In genomic region chr6:169487579-169488205, GRCh38 we compare ENCODE assay signal across 13 cellular contexts.
DNase-seq lines count a peak whose midpoint lies in the region; ATAC-seq, FAIRE-seq and TF ChIP-seq lines count a peak whose summit lies in the region.
"Had no signal": no experiment of that assay in that cellular context is flagged by ENCODE, and none has a peak within 500 bp of the region (broad histone marks: within the 10 kb centered on the region; RNA-seq: fewer than 3 reads in every experiment).

No MANE protein-coding gene starts in this region.

- no peak overlapping the region for H3K23ac ChIP-seq in H1 (ENCODE audit: insufficient read length)

- TF ChIP-seq EP300 in H1 (IDR thresholded peaks at IDR 0.05; ENCODE audit: borderline replicate concordance in 1 of 2, low read depth in 2 of 2, low read length in 2 of 2): no peak

- no peak overlapping the region for H4K91ac ChIP-seq in H1 (replicated peaks; ENCODE audit: insufficient read length, low read length)

- H3K36me3 ChIP-seq in H1 (ENCODE audit: control insufficient read depth in 2 of 4, insufficient read depth in 4 of 4, low read length in 3 of 4): no peaks in the 10 kb centered on the region; a peak in 1 of 8 replicates
- no peaks in the 10 kb centered on the region for H3K36me3 ChIP-seq in lower lobe of right lung

- TF ChIP-seq CTCF in AG09319 (IDR thresholded peaks at IDR 0.05; ENCODE audit: low read depth, low read length) (peak; percentile 24), H1 (IDR thresholded peaks at IDR 0.05; ENCODE audit: control extremely low read depth in 1 of 3, insufficient read depth in 1 of 3, low read depth in 1 of 3, low read length in 3 of 3) (no peak), lower lobe of right lung (IDR thresholded peaks at IDR 0.05) (peak; percentile 12)

- H3K4me1 ChIP-seq in H1 (replicated peaks in 1 of 4; ENCODE audit: control insufficient read depth in 3 of 4, insufficient read depth in 4 of 4, low read length in 3 of 4) (no peaks in the 10 kb centered on the region), lower lobe of right lung (peaks cover 9% of the 10 kb centered on the region)
- H3K4me1 ChIP-seq: Caco-2 had no signal

- FAIRE-seq in H1 (lab: Jason Lieb, UNC): no peak

- H3K18ac ChIP-seq in H1 (ENCODE audit: extremely low read depth, low read length): no peak overlapping the region

- H2BK120ac ChIP-seq in H1 (replicated peaks; ENCODE audit: low read depth, low read length): no peak overlapping the region

- CTCF ChIA-PET in H1 (lab: Charles Lee; ENCODE audit: partially characterized antibody): no interaction called here

- DNase-seq in AG09319 (ENCODE audit: extremely low read depth, low read depth) (no peak), LHCN-M2 (ENCODE audit: low read depth) (peak; percentile 40), H1 (ENCODE audit: low read depth in 1 of 2, low spot score in 2 of 2) (no peak), lower lobe of right lung (no peak), AG08396 (ENCODE audit: low spot score) (no peak)
- no peak for DNase-seq in activated CD8-positive, alpha-beta memory T cell treated with anti-CD3 and anti-CD28 coated beads, Interleukin-2, amount 50 U/mL, for 4 hours
- DNase-seq: activated gamma-delta T cell, Caco-2, H9, MM.1S, SW 1271 had no signal

- H3K9me3 ChIP-seq in H1 (ENCODE audit: insufficient read depth in 2 of 2, low read depth in 1 of 2, low read length in 1 of 2): 0 out of 4 replicates have a peak, but pooled peaks cover 0 to 2% of the 10 kb centered on the region in 2 experiments
- peaks cover 12% of the 10 kb centered on the region for H3K9me3 ChIP-seq in lower lobe of right lung
- H3K9me3 ChIP-seq: Caco-2 had no signal

- no peaks in the 10 kb centered on the region for H3K79me2 ChIP-seq in H1 (ENCODE audit: control insufficient read depth in 1 of 2, insufficient read depth in 2 of 2, low read length in 2 of 2)

- no peak overlapping the region for H4K5ac ChIP-seq in H1 (ENCODE audit: insufficient read length, low read depth, low read length)

- H3K79me1 ChIP-seq in H1 (ENCODE audit: low read depth, low read length): no peaks in the 10 kb centered on the region; the same call in 1 of the 2 replicates

- H3K9ac ChIP-seq in H1 (replicated peaks in 1 of 4; ENCODE audit: extremely low read depth in 1 of 4, low read depth in 3 of 4, low read length in 3 of 4): no peak overlapping the region

- no peak overlapping the region for H2BK5ac ChIP-seq in H1 (ENCODE audit: low read depth, low read length)

- H3K4me2 ChIP-seq in H1 (ENCODE audit: insufficient read depth in 1 of 2, low read depth in 2 of 2, low read length in 2 of 2): no peak overlapping the region

- no peaks in the 10 kb centered on the region; the same call in 1 of the 2 replicates for H3K23me2 ChIP-seq in H1 (ENCODE audit: low read depth, low read length)

- H3K4ac ChIP-seq in H1 (replicated peaks; ENCODE audit: insufficient read length, low read depth, low read length): no peak overlapping the region

- H2BK12ac ChIP-seq in H1 (ENCODE audit: low read depth, low read length): no peak overlapping the region

- no peak overlapping the region for H2BK20ac ChIP-seq in H1 (ENCODE audit: low read length)

- POLR2A ChIA-PET in H1 (lab: Charles Lee; ENCODE audit: partially characterized antibody): no interaction called here

- intact Hi-C loops in lower lobe of right lung (cut with DNase I): no loop called here

- H3K56ac ChIP-seq in H1 (replicated peaks; ENCODE audit: insufficient read length, low read depth, low read length): no peak overlapping the region

- no peak overlapping the region for H3K27ac ChIP-seq in H1 (ENCODE audit: low read depth, low read length)
- no peak overlapping the region for H3K27ac ChIP-seq in lower lobe of right lung

- H2AK5ac ChIP-seq in H1 (ENCODE audit: low read depth, low read length): no peak overlapping the region

- TF ChIP-seq POLR2A in H1 (IDR thresholded peaks at IDR 0.05; ENCODE audit: control extremely low read depth in 1 of 2, low read depth in 2 of 2, low read length in 2 of 2): no peak

- no peak overlapping the region for H4K8ac ChIP-seq in H1 (ENCODE audit: extremely low read depth, insufficient read depth, low read length)

- ATAC-seq in lower lobe of right lung: no peak
- no peak for ATAC-seq in GM18502 (IDR thresholded peaks at IDR 0.05; ENCODE audit: poor library complexity, unreplicated experiment)
- no peak for ATAC-seq in GM21737 (IDR thresholded peaks at IDR 0.05; ENCODE audit: unreplicated experiment)

- no peak overlapping the region for H2BK15ac ChIP-seq in H1 (ENCODE audit: low read length)

- TF ChIP-seq RAD21 in H1 (IDR thresholded peaks at IDR 0.05 in 1 of 2, conservative IDR thresholded peaks at IDR 0.05 in 1 of 2; ENCODE audit: low read depth in 2 of 2, low read length in 2 of 2): peak; percentile 19 to 31; a peak in 1 of 4 replicates

- H3K4me3 ChIP-seq in H1 (ENCODE audit: extremely low read depth in 1 of 4, insufficient read depth in 2 of 4, low read depth in 3 of 4, low read length in 4 of 4): no peak overlapping the region
- no peak overlapping the region for H3K4me3 ChIP-seq in lower lobe of right lung

- H4K20me1 ChIP-seq in H1 (replicated peaks in 1 of 2; ENCODE audit: control insufficient read depth in 1 of 2, insufficient read depth in 2 of 2, low read length in 2 of 2): no peaks in the 10 kb centered on the region

- WGBS in H1 (ENCODE audit: extremely low coverage in 1 of 2, insufficient coverage in 1 of 2, insufficient read length in 1 of 2, insufficient replicate concordance in 2 of 2, low coverage in 1 of 2, low lambda C conversion rate in 2 of 2, missing lambda C conversion rate in 1 of 2), 2 experiments: 83% methylated on average over 1 of the region's 1 CpG; no CpG with 5 or more reads in 1 of the 2 experiments

- no peaks in the 10 kb centered on the region for H3K27me3 ChIP-seq in H1 (replicated peaks in 1 of 4; ENCODE audit: control insufficient read depth in 3 of 4, extremely low read depth in 1 of 4, insufficient read depth in 3 of 4, low read length in 3 of 4)
- no peaks in the 10 kb centered on the region for H3K27me3 ChIP-seq in lower lobe of right lung (ENCODE audit: low read depth)

- no peak overlapping the region for H3K14ac ChIP-seq in H1 (ENCODE audit: insufficient read length)

- H2AFZ ChIP-seq in H1 (ENCODE audit: low read length): no peak overlapping the region

TF ChIP-seq in H1, 55 proteins besides CTCF, POLR2A, EP300 and RAD21:
- no peak for TF ChIP-seq HDAC2 (IDR thresholded peaks at IDR 0.05; ENCODE audit: borderline replicate concordance in 1 of 2, low read depth in 2 of 2, low read length in 2 of 2)
- no peak for TF ChIP-seq POU5F1 (IDR thresholded peaks at IDR 0.05; ENCODE audit: low read depth, low read length)
- TF ChIP-seq RFX5 (IDR thresholded peaks at IDR 0.05; ENCODE audit: borderline replicate concordance, low read depth, low read length): no peak
- TF ChIP-seq CHD1 (IDR thresholded peaks at IDR 0.05; ENCODE audit: low read depth, low read length): no peak
- no peak for TF ChIP-seq RBBP5 (IDR thresholded peaks at IDR 0.05; ENCODE audit: borderline replicate concordance, low read depth, low read length)
- TF ChIP-seq HDAC6 (IDR thresholded peaks at IDR 0.05; ENCODE audit: low read depth, low read length): no peak

Comparison
In these comparisons a context has a peak if more than half of its experiments do, and no peak if none do; other contexts are left out.
1. CTCF ChIP-seq: peak in AG09319 (single experiment) and lower lobe of right lung (single experiment); none in H1 (0 of 3).